In the genomic region with DNA sequence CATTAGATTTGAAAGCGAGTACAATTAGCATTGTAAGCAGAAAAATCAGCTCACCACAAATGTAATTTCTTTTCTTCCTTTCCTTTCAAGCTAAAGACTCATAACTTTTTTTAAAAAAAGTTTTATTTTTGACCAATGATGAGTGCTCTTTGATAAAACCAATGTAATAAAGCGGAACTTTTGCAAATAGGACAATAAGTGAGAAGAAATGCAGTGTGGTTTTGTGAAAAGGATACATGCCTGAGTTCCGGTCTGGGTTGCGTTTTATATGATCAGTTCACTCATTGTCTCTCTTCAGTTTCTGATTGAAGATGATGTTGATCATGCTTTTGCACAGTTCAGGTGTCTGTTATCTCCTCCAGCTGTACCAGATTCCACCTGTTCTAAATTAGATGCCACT, we compare ENCODE assay signal across 18 cellular contexts.
DNase-seq lines count a peak whose midpoint lies in the region; ATAC-seq lines count a peak whose summit lies in the region.
"Had no signal": no experiment of that assay in that cellular context is flagged by ENCODE, and none has a peak within 500 bp of the region (broad histone marks: within the 10 kb centered on the region; RNA-seq: fewer than 3 reads in every experiment).

No MANE protein-coding gene starts in this region.

- POLR2A ChIA-PET in activated CD4-positive, alpha-beta T cell treated with anti-CD3 and anti-CD28 coated beads, Interleukin-2, amount 10 ng/mL, durations not matched to agents 7 days and 5 days (lab: Charles Lee): no interaction called here
- POLR2A ChIA-PET in CD8-positive, alpha-beta memory T cell (lab: Charles Lee): interaction anchor here (0.8 kb wide), 1 partner anchor 168 kb away, joined by 3 read pairs; no protein-coding TSS in a partner anchor
- POLR2A ChIA-PET in activated CD4-positive, alpha-beta memory T cell treated with anti-CD3 and anti-CD28 coated beads for 36 hours (lab: Charles Lee): interaction anchor here (1.0 to 1.8 kb wide), 2 partner anchors 9 to 427 kb away, joined by 3 to 5 read pairs; no protein-coding TSS in a partner anchor

- no peaks in the 10 kb centered on the region for H3K27me3 Mint-ChIP-seq in activated CD4-positive, alpha-beta T cell treated with anti-CD3 and anti-CD28 coated beads, Interleukin-2, amount 10 ng/mL, durations not matched to agents 7 days and 5 days
- no peaks in the 10 kb centered on the region for H3K27me3 Mint-ChIP-seq in CD8-positive, alpha-beta memory T cell
- no peaks in the 10 kb centered on the region for H3K27me3 Mint-ChIP-seq in activated CD4-positive, alpha-beta memory T cell treated with anti-CD3 and anti-CD28 coated beads for 36 hours
- H3K27me3 Mint-ChIP-seq in effector memory CD8-positive, alpha-beta T cell: no peaks in the 10 kb centered on the region

- no peaks in the 10 kb centered on the region for H3K9me3 ChIP-seq in CD8-positive, alpha-beta memory T cell (ENCODE audit: low read length)
- H3K9me3 ChIP-seq: Peyer's patch had no signal

- peaks cover 12% of the 10 kb centered on the region for H3K36me3 Mint-ChIP-seq in activated CD4-positive, alpha-beta T cell treated with anti-CD3 and anti-CD28 coated beads, Interleukin-2, amount 10 ng/mL, durations not matched to agents 7 days and 5 days (ENCODE audit: low read depth)
- H3K36me3 Mint-ChIP-seq in CD8-positive, alpha-beta memory T cell: peaks cover 3 to 23% (median 10%) of the 10 kb centered on the region in 3 donors
- H3K36me3 Mint-ChIP-seq in activated CD4-positive, alpha-beta memory T cell treated with anti-CD3 and anti-CD28 coated beads for 36 hours: peaks cover 2% of the 10 kb centered on the region
- H3K36me3 Mint-ChIP-seq in effector memory CD8-positive, alpha-beta T cell (ENCODE audit: insufficient read depth): peaks cover 3% of the 10 kb centered on the region

- H3K27me3 ChIP-seq in CD8-positive, alpha-beta memory T cell (ENCODE audit: insufficient read depth, low read length, poor library complexity, severe bottlenecking): no peaks in the 10 kb centered on the region
- H3K27me3 ChIP-seq: Peyer's patch had no signal

- H3K4me3 ChIP-seq in CD8-positive, alpha-beta memory T cell (ENCODE audit: low read length): no peak overlapping the region
- H3K4me3 ChIP-seq: Peyer's patch had no signal

- CTCF ChIA-PET in activated CD4-positive, alpha-beta T cell treated with anti-CD3 and anti-CD28 coated beads, Interleukin-2, amount 10 ng/mL, durations not matched to agents 7 days and 5 days (lab: Charles Lee): interaction anchor here (0.7 to 1.1 kb wide), 2 partner anchors 106 to 344 kb away, joined by 4 to 6 read pairs; no protein-coding TSS in a partner anchor
- CTCF ChIA-PET in CD8-positive, alpha-beta memory T cell (lab: Charles Lee): interaction anchor here (0.7 to 1.3 kb wide), 3 partner anchors 53 to 426 kb away, joined by 3 read pairs; no protein-coding TSS in a partner anchor
- CTCF ChIA-PET in activated CD4-positive, alpha-beta memory T cell treated with anti-CD3 and anti-CD28 coated beads for 36 hours (lab: Charles Lee): interaction anchor here (1.1 to 1.3 kb wide), 2 partner anchors 25 to 105 kb away, joined by 3 read pairs; no protein-coding TSS in a partner anchor

- no peak for DNase-seq in activated CD4-positive, alpha-beta T cell treated with anti-CD3 and anti-CD28 coated beads, Interleukin-2, amount 10 ng/mL, durations not matched to agents 7 days and 5 days
- no peak for DNase-seq in activated CD4-positive, alpha-beta T cell treated with anti-CD3 and anti-CD28 coated beads, Interleukin-2, amount 50 U/mL, for 1 hour
- DNase-seq in CD8-positive, alpha-beta memory T cell: peak in 1 of 5 donors; percentile 16
- no peak for DNase-seq in activated CD4-positive, alpha-beta memory T cell treated with anti-CD3 and anti-CD28 coated beads for 36 hours
- DNase-seq in effector memory CD8-positive, alpha-beta T cell: no peak
- DNase-seq in cerebellum (ENCODE audit: low spot score): no peak
- no peak for DNase-seq in OCI-M2 (lab: John Stamatoyannopoulos, UW; ENCODE audit: unreplicated experiment)
- DNase-seq: DMS 273 treated with DMSO at 0.1 percent for 48 hours, GF-D8, NCI-H1048, NCI-H1436 treated with DMSO at 0.1 percent for 48 hours, NCI-H2081 treated with DMSO at 0.1 percent for 48 hours, NCI-H510A, NCI-H82, Peyer's patch, SHP77 had no signal

- no peaks in the 10 kb centered on the region for H3K36me3 ChIP-seq in CD8-positive, alpha-beta memory T cell (ENCODE audit: insufficient read depth, low read length)
- H3K36me3 ChIP-seq: Peyer's patch had no signal

- peak; percentile 73 for ATAC-seq in effector memory CD8-positive, alpha-beta T cell (replicated peaks)
- ATAC-seq in HG03432 (IDR thresholded peaks at IDR 0.05; ENCODE audit: unreplicated experiment): no peak

- peak overlapping the region; percentile 12 for H3K4me3 Mint-ChIP-seq in activated CD4-positive, alpha-beta T cell treated with anti-CD3 and anti-CD28 coated beads, Interleukin-2, amount 10 ng/mL, durations not matched to agents 7 days and 5 days
- H3K4me3 Mint-ChIP-seq in CD8-positive, alpha-beta memory T cell: peak overlapping the region; percentile 46 to 70 (median 62)
- H3K4me3 Mint-ChIP-seq in activated CD4-positive, alpha-beta memory T cell treated with anti-CD3 and anti-CD28 coated beads for 36 hours: peak overlapping the region; percentile 61
- peak overlapping the region; percentile 50 to 53 for H3K4me3 Mint-ChIP-seq in effector memory CD8-positive, alpha-beta T cell

- H3K9me3 Mint-ChIP-seq in activated CD4-positive, alpha-beta T cell treated with anti-CD3 and anti-CD28 coated beads, Interleukin-2, amount 10 ng/mL, durations not matched to agents 7 days and 5 days: no peaks in the 10 kb centered on the region
- H3K9me3 Mint-ChIP-seq in CD8-positive, alpha-beta memory T cell: no peaks in the 10 kb centered on the region
- no peaks in the 10 kb centered on the region for H3K9me3 Mint-ChIP-seq in activated CD4-positive, alpha-beta memory T cell treated with anti-CD3 and anti-CD28 coated beads for 36 hours
- no peaks in the 10 kb centered on the region for H3K9me3 Mint-ChIP-seq in effector memory CD8-positive, alpha-beta T cell

- H3K4me1 Mint-ChIP-seq in activated CD4-positive, alpha-beta T cell treated with anti-CD3 and anti-CD28 coated beads, Interleukin-2, amount 10 ng/mL, durations not matched to agents 7 days and 5 days: peaks cover 15% of the 10 kb centered on the region
- H3K4me1 Mint-ChIP-seq in CD8-positive, alpha-beta memory T cell: peaks cover 44 to 78% (median 76%) of the 10 kb centered on the region in 3 donors
- H3K4me1 Mint-ChIP-seq in activated CD4-positive, alpha-beta memory T cell treated with anti-CD3 and anti-CD28 coated beads for 36 hours (ENCODE audit: low read depth): peaks cover 42% of the 10 kb centered on the region
- peaks cover 18 to 42% of the 10 kb centered on the region in 2 donors for H3K4me1 Mint-ChIP-seq in effector memory CD8-positive, alpha-beta T cell (ENCODE audit: low read depth in 2 of 2)

- peaks cover 3% of the 10 kb centered on the region for H3K4me1 ChIP-seq in CD8-positive, alpha-beta memory T cell (ENCODE audit: insufficient read depth, low read length)
- H3K4me1 ChIP-seq: Peyer's patch had no signal

- intact Hi-C loops in activated CD4-positive, alpha-beta memory T cell treated with anti-CD3 and anti-CD28 coated beads for 36 hours (cut with micrococcal nuclease): no loop called here

- no peak overlapping the region for H3K27ac ChIP-seq in CD8-positive, alpha-beta memory T cell (ENCODE audit: low read depth, low read length)
- H3K27ac ChIP-seq: KMS-11 had no signal

- peak overlapping the region; percentile 71 for H3K27ac Mint-ChIP-seq in activated CD4-positive, alpha-beta T cell treated with anti-CD3 and anti-CD28 coated beads, Interleukin-2, amount 10 ng/mL, durations not matched to agents 7 days and 5 days
- peak overlapping the region; percentile 41 to 85 (median 73) for H3K27ac Mint-ChIP-seq in CD8-positive, alpha-beta memory T cell
- H3K27ac Mint-ChIP-seq in activated CD4-positive, alpha-beta memory T cell treated with anti-CD3 and anti-CD28 coated beads for 36 hours: peak overlapping the region; percentile 85
- peak overlapping the region; percentile 70 to 72 for H3K27ac Mint-ChIP-seq in effector memory CD8-positive, alpha-beta T cell

Comparison
In these comparisons a context has a peak if more than half of its experiments do, and no peak if none do; other contexts are left out.
1. H3K4me3 Mint-ChIP-seq: peak in every context shown above with its lines; median percentile 62 in CD8-positive, alpha-beta memory T cell; 61 in activated CD4-positive, alpha-beta memory T cell treated with anti-CD3 and anti-CD28 coated beads for 36 hours; 52 in effector memory CD8-positive, alpha-beta T cell; 12 in activated CD4-positive, alpha-beta T cell treated with anti-CD3 and anti-CD28 coated beads, Interleukin-2, amount 10 ng/mL, durations not matched to agents 7 days and 5 days.